In the genomic region with DNA sequence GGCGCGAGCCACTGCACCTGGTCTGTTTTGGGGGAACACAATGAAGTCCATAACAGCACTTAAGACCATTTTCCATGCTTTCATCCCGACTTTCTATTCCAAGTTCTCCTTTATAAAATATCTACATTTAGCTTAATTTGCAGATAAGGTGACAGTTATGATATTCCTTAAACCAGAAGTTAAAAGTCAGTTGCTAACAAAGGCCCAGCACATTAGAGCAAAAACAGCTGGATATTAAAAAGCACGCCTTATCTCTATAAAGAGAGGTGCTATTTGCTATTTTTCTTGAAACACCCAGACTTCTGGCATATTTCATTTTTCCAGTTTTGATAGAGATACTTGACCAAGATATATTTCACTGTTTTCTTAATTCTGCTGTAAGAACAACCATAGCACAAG, we compare ENCODE assay signal across 1 cellular context.
TF ChIP-seq lines count a peak whose summit lies in the region.

No MANE protein-coding gene starts in this region.

TF ChIP-seq in HCT116, 20 proteins besides CTCF, POLR2A, EP300 and RAD21:
- no peak for TF ChIP-seq ZFX (IDR thresholded peaks at IDR 0.05)
- no peak for TF ChIP-seq ZNF274 (IDR thresholded peaks at IDR 0.05; ENCODE audit: low read depth, low read length)
- TF ChIP-seq CEBPB (IDR thresholded peaks at IDR 0.05; ENCODE audit: low read depth), result no peak
- TF ChIP-seq ATF3 (IDR thresholded peaks at IDR 0.05), result no peak
- no peak for TF ChIP-seq CBX3 (IDR thresholded peaks at IDR 0.05; ENCODE audit: low read depth)
- TF ChIP-seq SIN3A (IDR thresholded peaks at IDR 0.05; ENCODE audit: low read depth), result no peak
- TF ChIP-seq, protein P1, sequence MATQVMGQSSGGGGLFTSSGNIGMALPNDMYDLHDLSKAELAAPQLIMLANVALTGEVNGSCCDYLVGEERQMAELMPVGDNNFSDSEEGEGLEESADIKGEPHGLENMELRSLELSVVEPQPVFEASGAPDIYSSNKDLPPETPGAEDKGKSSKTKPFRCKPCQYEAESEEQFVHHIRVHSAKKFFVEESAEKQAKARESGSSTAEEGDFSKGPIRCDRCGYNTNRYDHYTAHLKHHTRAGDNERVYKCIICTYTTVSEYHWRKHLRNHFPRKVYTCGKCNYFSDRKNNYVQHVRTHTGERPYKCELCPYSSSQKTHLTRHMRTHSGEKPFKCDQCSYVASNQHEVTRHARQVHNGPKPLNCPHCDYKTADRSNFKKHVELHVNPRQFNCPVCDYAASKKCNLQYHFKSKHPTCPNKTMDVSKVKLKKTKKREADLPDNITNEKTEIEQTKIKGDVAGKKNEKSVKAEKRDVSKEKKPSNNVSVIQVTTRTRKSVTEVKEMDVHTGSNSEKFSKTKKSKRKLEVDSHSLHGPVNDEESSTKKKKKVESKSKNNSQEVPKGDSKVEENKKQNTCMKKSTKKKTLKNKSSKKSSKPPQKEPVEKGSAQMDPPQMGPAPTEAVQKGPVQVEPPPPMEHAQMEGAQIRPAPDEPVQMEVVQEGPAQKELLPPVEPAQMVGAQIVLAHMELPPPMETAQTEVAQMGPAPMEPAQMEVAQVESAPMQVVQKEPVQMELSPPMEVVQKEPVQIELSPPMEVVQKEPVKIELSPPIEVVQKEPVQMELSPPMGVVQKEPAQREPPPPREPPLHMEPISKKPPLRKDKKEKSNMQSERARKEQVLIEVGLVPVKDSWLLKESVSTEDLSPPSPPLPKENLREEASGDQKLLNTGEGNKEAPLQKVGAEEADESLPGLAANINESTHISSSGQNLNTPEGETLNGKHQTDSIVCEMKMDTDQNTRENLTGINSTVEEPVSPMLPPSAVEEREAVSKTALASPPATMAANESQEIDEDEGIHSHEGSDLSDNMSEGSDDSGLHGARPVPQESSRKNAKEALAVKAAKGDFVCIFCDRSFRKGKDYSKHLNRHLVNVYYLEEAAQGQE (IDR thresholded peaks at IDR 0.05; ENCODE audit: low read depth), result no peak
- no peak for TF ChIP-seq EZH2 (IDR thresholded peaks at IDR 0.05)
- no peak for TF ChIP-seq EZH2phosphoT487 (IDR thresholded peaks at IDR 0.05; ENCODE audit: borderline replicate concordance)
- TF ChIP-seq FOSL1 (IDR thresholded peaks at IDR 0.05; ENCODE audit: low read depth), result no peak
- no peak for TF ChIP-seq SP1 (IDR thresholded peaks at IDR 0.05; ENCODE audit: low read depth)
- no peak for TF ChIP-seq JUND (IDR thresholded peaks at IDR 0.05)
- no peak for TF ChIP-seq POLR2AphosphoS5 (IDR thresholded peaks at IDR 0.05; ENCODE audit: low read depth, low read length)
